In genomic region chr1:188904201-188904600, GRCh38 we compare ENCODE assay signal across 1 cellular context.
TF ChIP-seq lines count a peak whose summit lies in the region.

No MANE protein-coding gene starts in this region.

TF ChIP-seq in GM23338, 12 proteins besides CTCF, POLR2A, EP300 and RAD21 (continued from another document):
- TF ChIP-seq REST (IDR thresholded peaks at IDR 0.05; ENCODE audit: unreplicated experiment) (no peak), ETS1 (IDR thresholded peaks at IDR 0.05) (no peak)
